ENCODE assay signal across 1 cellular context in the genomic region with DNA sequence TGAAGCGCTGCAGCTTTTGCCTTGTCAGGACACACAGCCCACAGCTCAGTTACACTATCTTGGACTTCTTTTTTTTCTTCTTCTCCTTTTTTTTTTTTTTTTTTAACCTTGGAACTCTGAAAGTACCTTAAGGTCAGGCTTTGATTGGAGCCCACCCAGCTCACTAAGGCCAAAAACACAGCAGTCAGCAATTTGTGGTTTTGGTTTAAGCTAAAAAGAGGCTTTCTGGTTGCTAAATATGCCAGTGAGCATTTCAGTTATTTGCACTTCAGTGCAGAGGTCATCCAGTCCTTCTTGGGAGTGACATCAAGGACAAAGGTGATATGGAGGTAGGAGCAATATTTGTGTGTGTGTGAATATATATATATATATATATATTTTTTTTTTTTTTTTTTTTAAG.
TF ChIP-seq lines count a peak whose summit lies in the region.

No MANE protein-coding gene starts in this region.

TF ChIP-seq in WTC11, 78 proteins besides CTCF, POLR2A, EP300 and RAD21 (continued from another document):
- TF ChIP-seq, protein P1, sequence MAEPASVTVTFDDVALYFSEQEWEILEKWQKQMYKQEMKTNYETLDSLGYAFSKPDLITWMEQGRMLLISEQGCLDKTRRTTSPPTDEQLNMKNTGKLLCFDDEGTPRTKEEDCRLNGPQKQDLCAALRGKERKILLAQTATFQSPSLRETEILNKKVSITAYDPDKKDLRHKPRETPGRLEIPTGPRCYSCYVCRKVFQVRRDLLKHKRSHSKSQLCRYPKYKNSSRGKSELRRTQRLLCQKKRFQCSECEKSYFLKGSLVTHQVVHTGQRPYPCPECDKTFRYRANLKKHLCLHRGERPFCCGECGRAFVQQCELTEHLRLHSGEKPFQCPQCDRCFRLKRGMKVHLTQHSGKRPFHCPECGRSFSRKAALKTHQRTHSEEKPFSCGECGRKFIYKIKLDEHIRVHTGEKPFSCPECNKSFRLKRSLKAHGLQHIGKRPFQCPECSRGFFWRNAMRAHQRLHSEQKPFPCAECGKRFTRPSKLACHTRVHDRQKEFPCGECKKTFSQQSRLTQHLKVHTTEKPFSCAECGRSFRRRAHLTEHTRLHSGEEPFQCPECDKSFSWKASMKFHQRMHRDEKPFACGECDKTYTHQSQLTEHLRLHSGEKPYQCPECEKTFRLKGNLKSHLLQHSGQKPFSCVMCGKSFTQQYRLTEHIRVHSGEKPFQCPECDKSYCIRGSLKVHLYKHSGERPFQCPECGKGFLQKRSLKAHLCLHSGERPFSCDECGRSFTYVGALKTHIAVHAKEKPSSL (CRISPR knock-in tag; conservative IDR thresholded peaks at IDR 0.05), result no peak
- TF ChIP-seq ZNF121 (CRISPR knock-in tag; IDR thresholded peaks at IDR 0.05) (no peak), PRRX2 (CRISPR knock-in tag; IDR thresholded peaks at IDR 0.05) (no peak), MYBL2 (CRISPR knock-in tag; IDR thresholded peaks at IDR 0.05) (no peak), OVOL2 (CRISPR knock-in tag; IDR thresholded peaks at IDR 0.05; ENCODE audit: borderline replicate concordance) (no peak), ZNF423 (CRISPR knock-in tag; IDR thresholded peaks at IDR 0.05) (no peak), EMX1 (CRISPR knock-in tag; IDR thresholded peaks at IDR 0.05) (no peak)
- TF ChIP-seq, protein P2, sequence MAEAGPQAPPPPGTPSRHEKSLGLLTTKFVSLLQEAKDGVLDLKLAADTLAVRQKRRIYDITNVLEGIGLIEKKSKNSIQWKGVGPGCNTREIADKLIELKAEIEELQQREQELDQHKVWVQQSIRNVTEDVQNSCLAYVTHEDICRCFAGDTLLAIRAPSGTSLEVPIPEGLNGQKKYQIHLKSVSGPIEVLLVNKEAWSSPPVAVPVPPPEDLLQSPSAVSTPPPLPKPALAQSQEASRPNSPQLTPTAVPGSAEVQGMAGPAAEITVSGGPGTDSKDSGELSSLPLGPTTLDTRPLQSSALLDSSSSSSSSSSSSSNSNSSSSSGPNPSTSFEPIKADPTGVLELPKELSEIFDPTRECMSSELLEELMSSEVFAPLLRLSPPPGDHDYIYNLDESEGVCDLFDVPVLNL (CRISPR knock-in tag; IDR thresholded peaks at IDR 0.05; ENCODE audit: borderline replicate concordance, low read depth), result no peak
- TF ChIP-seq, protein P3, sequence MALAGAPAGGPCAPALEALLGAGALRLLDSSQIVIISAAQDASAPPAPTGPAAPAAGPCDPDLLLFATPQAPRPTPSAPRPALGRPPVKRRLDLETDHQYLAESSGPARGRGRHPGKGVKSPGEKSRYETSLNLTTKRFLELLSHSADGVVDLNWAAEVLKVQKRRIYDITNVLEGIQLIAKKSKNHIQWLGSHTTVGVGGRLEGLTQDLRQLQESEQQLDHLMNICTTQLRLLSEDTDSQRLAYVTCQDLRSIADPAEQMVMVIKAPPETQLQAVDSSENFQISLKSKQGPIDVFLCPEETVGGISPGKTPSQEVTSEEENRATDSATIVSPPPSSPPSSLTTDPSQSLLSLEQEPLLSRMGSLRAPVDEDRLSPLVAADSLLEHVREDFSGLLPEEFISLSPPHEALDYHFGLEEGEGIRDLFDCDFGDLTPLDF (CRISPR knock-in tag; IDR thresholded peaks at IDR 0.05), result no peak
- TF ChIP-seq, protein P4, sequence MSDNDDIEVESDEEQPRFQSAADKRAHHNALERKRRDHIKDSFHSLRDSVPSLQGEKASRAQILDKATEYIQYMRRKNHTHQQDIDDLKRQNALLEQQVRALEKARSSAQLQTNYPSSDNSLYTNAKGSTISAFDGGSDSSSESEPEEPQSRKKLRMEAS (CRISPR knock-in tag; IDR thresholded peaks at IDR 0.05), result no peak
